ENCODE assay signal across 1 cellular context in genomic region chr9:91211919-91212318, GRCh38.
TF ChIP-seq lines count a peak whose summit lies in the region.

No MANE protein-coding gene starts in this region.

TF ChIP-seq in HepG2, 621 proteins besides CTCF, POLR2A, EP300 and RAD21 (continued from another document):
- TF ChIP-seq XRCC5 (optimal IDR thresholded peaks at IDR 0.05; ENCODE audit: low read length) (peak; percentile 52), KMT2B (CRISPR knock-in tag; IDR thresholded peaks at IDR 0.05) (0 out of 2 replicates have a peak, but pooled peaks have one; percentile 44), ZBTB7B (CRISPR knock-in tag; IDR thresholded peaks at IDR 0.05) (0 out of 2 replicates have a peak, but pooled peaks have one; percentile 48), TAF1 (CRISPR knock-in tag; IDR thresholded peaks at IDR 0.05) (peak; percentile 45; the same call in 1 of the 2 replicates), KLF6 (CRISPR knock-in tag; IDR thresholded peaks at IDR 0.05) (no peak), DRAP1 (CRISPR knock-in tag; IDR thresholded peaks at IDR 0.05) (0 out of 2 replicates have a peak, but pooled peaks have one; percentile 6), MED1 (CRISPR knock-in tag; IDR thresholded peaks at IDR 0.05) (peak; percentile 56), ZNF343 (CRISPR knock-in tag; IDR thresholded peaks at IDR 0.05) (no peak), SP1 (IDR thresholded peaks at IDR 0.05) (no peak), SP1 (CRISPR knock-in tag; IDR thresholded peaks at IDR 0.05) (no peak), HHEX (CRISPR knock-in tag; IDR thresholded peaks at IDR 0.05) (no peak), ZNF558 (CRISPR knock-in tag; IDR thresholded peaks at IDR 0.05; ENCODE audit: borderline replicate concordance) (0 out of 2 replicates have a peak, but pooled peaks have one; percentile 35), NR2C2 (CRISPR knock-in tag; IDR thresholded peaks at IDR 0.05; ENCODE audit: borderline replicate concordance) (no peak), ISL2 (CRISPR knock-in tag; IDR thresholded peaks at IDR 0.05) (0 out of 2 replicates have a peak, but pooled peaks have one; percentile 28), HDAC1 (CRISPR knock-in tag; IDR thresholded peaks at IDR 0.05) (peak; percentile 45), ZIK1 (CRISPR knock-in tag; IDR thresholded peaks at IDR 0.05; ENCODE audit: borderline replicate concordance, low read depth) (no peak), KDM5B (CRISPR knock-in tag; IDR thresholded peaks at IDR 0.05; ENCODE audit: borderline replicate concordance) (no peak), PITX1 (CRISPR knock-in tag; IDR thresholded peaks at IDR 0.05) (0 out of 2 replicates have a peak, but pooled peaks have one; percentile 22), ELF3 (CRISPR knock-in tag; IDR thresholded peaks at IDR 0.05) (0 out of 2 replicates have a peak, but pooled peaks have one; percentile 19), HMG20A (CRISPR knock-in tag; IDR thresholded peaks at IDR 0.05; ENCODE audit: borderline replicate concordance) (peak; percentile 45; the same call in 1 of the 2 replicates), ZNF138 (CRISPR knock-in tag; IDR thresholded peaks at IDR 0.05; ENCODE audit: low read depth) (no peak), HNF1A (IDR thresholded peaks at IDR 0.05; ENCODE audit: low read depth) (peak; percentile 54; the same call in 1 of the 2 replicates), HNF1A (CRISPR knock-in tag; IDR thresholded peaks at IDR 0.05; ENCODE audit: borderline replicate concordance) (peak; percentile 54; the same call in 1 of the 2 replicates), GATAD2A (CRISPR knock-in tag; IDR thresholded peaks at IDR 0.05) (peak; percentile 25; the same call in 1 of the 2 replicates), ZNF775 (CRISPR knock-in tag; IDR thresholded peaks at IDR 0.05; ENCODE audit: borderline replicate concordance) (no peak), ZNF883 (CRISPR knock-in tag; IDR thresholded peaks at IDR 0.05; ENCODE audit: not compliant biosample characterization) (no peak), KLF16 (CRISPR knock-in tag; IDR thresholded peaks at IDR 0.05) (peak in 1 of 2 experiments; percentile 59; a peak in 1 of 4 replicates), MAX (IDR thresholded peaks at IDR 0.05) (peak; percentile 49; the same call in 1 of the 2 replicates)
